Comparison of ENCODE assay signal across 17 cellular contexts in the genomic region with DNA sequence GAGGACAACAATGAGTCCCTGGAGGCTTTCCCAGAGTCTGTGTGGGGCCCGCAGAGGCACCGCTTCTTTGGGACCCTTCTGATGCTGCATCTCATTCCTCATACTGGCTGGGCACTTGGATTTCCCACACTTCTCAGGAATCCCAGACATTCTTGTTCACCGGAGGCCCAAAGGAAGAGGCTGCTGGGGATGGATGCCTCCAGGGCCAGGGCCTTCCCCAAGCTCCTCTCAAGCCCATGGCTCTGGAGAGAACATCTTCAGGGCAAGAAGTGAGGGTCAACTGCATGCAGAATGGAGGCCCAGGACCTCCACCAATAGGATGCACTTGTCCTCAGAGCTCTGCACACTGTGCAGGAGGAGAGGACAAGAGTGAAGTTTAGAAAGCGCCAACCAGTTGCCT. TPM values are rescaled to one million over a fixed set of nuclear protein-coding genes. Genes with fewer than 3 reads are reported as not detected.
DNase-seq lines count a peak whose midpoint lies in the region; ATAC-seq and TF ChIP-seq lines count a peak whose summit lies in the region.
"Had no signal": no experiment of that assay in that cellular context is flagged by ENCODE, and none has a peak within 500 bp of the region (broad histone marks: within the 10 kb centered on the region; RNA-seq: fewer than 3 reads in every experiment).

No MANE protein-coding gene starts in this region.

- WGBS in mesenchymal stem cell = 76% methylated on average over 4 of the region's 4 CpGs
- WGBS in stomach, 5 donors = 67 to 85% (median 70%) methylated on average over 4 of the region's 4 CpGs

- H3K4me2 ChIP-seq in mesenchymal stem cell (ENCODE audit: low read length, poor library complexity, severe bottlenecking) = no peak overlapping the region
- H3K4me2 ChIP-seq: BLaER1, PC-9 had no signal

- H3K36me3 ChIP-seq in H7 (replicated peaks; ENCODE audit: control insufficient read depth, insufficient read depth, low read length) (no peaks in the 10 kb centered on the region), mesenchymal stem cell (ENCODE audit: control insufficient read depth in 1 of 2, insufficient read depth in 2 of 2, low read depth in 1 of 2, low read length in 2 of 2) (peaks cover 0 to 26% of the 10 kb centered on the region in 2 experiments), stomach (no peaks in the 10 kb centered on the region), WERI-Rb-1 (no peaks in the 10 kb centered on the region)
- H3K36me3 ChIP-seq: BLaER1, brain microvascular endothelial cell had no signal

- H3K23ac ChIP-seq in mesenchymal stem cell (ENCODE audit: low read length in 2 of 2) = peak overlapping the region in 1 of 2 experiments; percentile 40

- H2BK15ac ChIP-seq in mesenchymal stem cell (ENCODE audit: low read depth, poor library complexity, severe bottlenecking) = no peak overlapping the region

- H3K27me3 ChIP-seq in H7 (ENCODE audit: control insufficient read depth, insufficient read depth, low read length) (no peaks in the 10 kb centered on the region), mesenchymal stem cell (ENCODE audit: control insufficient read depth in 1 of 2, insufficient read depth in 1 of 2, low read length in 2 of 2) (no peaks in the 10 kb centered on the region), stomach (no peaks in the 10 kb centered on the region), WERI-Rb-1 (ENCODE audit: insufficient read depth, low read depth, severe bottlenecking) (no peaks in the 10 kb centered on the region)
- H3K27me3 ChIP-seq: BLaER1, brain microvascular endothelial cell had no signal

- H3K18ac ChIP-seq in mesenchymal stem cell (ENCODE audit: low read depth in 1 of 2, low read length in 2 of 2) = peak overlapping the region; percentile 22 to 55

- no peak overlapping the region for H3K9ac ChIP-seq in mesenchymal stem cell (ENCODE audit: low read length)
- H3K9ac ChIP-seq: BLaER1 had no signal

- H2BK12ac ChIP-seq in mesenchymal stem cell (ENCODE audit: low read length in 2 of 2) = peak overlapping the region in 1 of 2 experiments; percentile 66

- H2AK5ac ChIP-seq in mesenchymal stem cell (ENCODE audit: low read length, severe bottlenecking) = peak overlapping the region; percentile 47

- peak overlapping the region; percentile 21 for H3K27ac ChIP-seq in mesenchymal stem cell (ENCODE audit: low read length, poor library complexity, severe bottlenecking)
- peak overlapping the region; percentile 22 to 81 (median 67) for H3K27ac ChIP-seq in stomach
- H3K27ac ChIP-seq in WERI-Rb-1 = no peak overlapping the region
- H3K27ac ChIP-seq: BLaER1, brain microvascular endothelial cell, PC-9 had no signal

- no peak for ATAC-seq in HG02571 (IDR thresholded peaks at IDR 0.05; ENCODE audit: unreplicated experiment)
- ATAC-seq in HG02763 (IDR thresholded peaks at IDR 0.05; ENCODE audit: unreplicated experiment) = no peak
- no peak for ATAC-seq in HG03097 (IDR thresholded peaks at IDR 0.05; ENCODE audit: low FRiP score, unreplicated experiment)

- peak overlapping the region; percentile 43 for H4K91ac ChIP-seq in mesenchymal stem cell (ENCODE audit: low read length)

- peak; percentile 6 for DNase-seq in H7
- DNase-seq in mesenchymal stem cell = no peak
- peak; percentile 8 for DNase-seq in stomach
- no peak for DNase-seq in WERI-Rb-1
- DNase-seq: activated CD4-positive, alpha-beta T cell treated with anti-CD3 and anti-CD28 coated beads for 1 hour; brain microvascular endothelial cell; DMS53; NCI-H1436; NCI-H510A; PC-9; stimulated activated CD8-positive, alpha-beta memory T cell treated with anti-CD3 and anti-CD28 coated beads, Interleukin-4, amount 100 ng/mL, for 48 hours had no signal

- no peak overlapping the region for H2BK5ac ChIP-seq in mesenchymal stem cell (ENCODE audit: low read depth, low read length, poor library complexity, severe bottlenecking)

- H3K9me3 ChIP-seq in mesenchymal stem cell (ENCODE audit: control insufficient read depth, low read length) (no peaks in the 10 kb centered on the region), stomach (no peaks in the 10 kb centered on the region), WERI-Rb-1 (ENCODE audit: severe bottlenecking) (no peaks in the 10 kb centered on the region)
- H3K9me3 ChIP-seq: BLaER1 had no signal

- H3K4me3 ChIP-seq in H7 (ENCODE audit: insufficient read depth, low read depth, low read length) (no peak overlapping the region), mesenchymal stem cell (ENCODE audit: insufficient read depth in 1 of 2, low read depth in 1 of 2, low read length in 2 of 2) (no peak overlapping the region), stomach (no peak overlapping the region), WERI-Rb-1 (ENCODE audit: low read depth, low read length) (no peak overlapping the region)
- H3K4me3 ChIP-seq: BLaER1, PC-9 had no signal

- peak overlapping the region; percentile 56 for H2BK120ac ChIP-seq in mesenchymal stem cell (ENCODE audit: low read depth, low read length)

- no peak overlapping the region for H2AFZ ChIP-seq in mesenchymal stem cell (ENCODE audit: low read depth, low read length)
- H2AFZ ChIP-seq: PC-9 had no signal

- H3K4me1 ChIP-seq in mesenchymal stem cell (ENCODE audit: control insufficient read depth, insufficient read depth, low read depth, low read length) (peaks cover 51% of the 10 kb centered on the region), stomach (peaks cover 36 to 70% (median 51%) of the 10 kb centered on the region in 4 donors)
- H3K4me1 ChIP-seq: BLaER1 had no signal

- peak overlapping the region; percentile 88 to 98 (median 93) for H3K27ac Mint-ChIP-seq in brain
- H3K27ac Mint-ChIP-seq: T-helper 1 cell treated with Interleukin-12 subunit alpha and Interleukin-12 subunit beta and Interleukin-4 antibody, amounts not matched to agents 30 μg/mL and 1 μg/mL, for 36 hours had no signal

- TF ChIP-seq POLR2A in stomach (IDR thresholded peaks at IDR 0.05) = no peak

- peaks cover 25% of the 10 kb centered on the region for H3K79me1 ChIP-seq in mesenchymal stem cell (replicated peaks; ENCODE audit: low read length, poor library complexity, severe bottlenecking)

- H3K4me1 Mint-ChIP-seq in brain = peaks cover 87% of the 10 kb centered on the region

- TF ChIP-seq EP300 in stomach (IDR thresholded peaks at IDR 0.05) = no peak

- H3K9me3 Mint-ChIP-seq in brain = no peaks in the 10 kb centered on the region
- H3K9me3 Mint-ChIP-seq: T-helper 1 cell treated with Interleukin-12 subunit alpha and Interleukin-12 subunit beta and Interleukin-4 antibody, amounts not matched to agents 30 μg/mL and 1 μg/mL, for 36 hours had no signal

- H3K36me3 Mint-ChIP-seq in brain = peaks cover 33% of the 10 kb centered on the region

- no peak overlapping the region for H3K14ac ChIP-seq in mesenchymal stem cell (ENCODE audit: low read length in 2 of 2)

- no peaks in the 10 kb centered on the region for H3K27me3 Mint-ChIP-seq in brain

- H3K4ac ChIP-seq in mesenchymal stem cell (ENCODE audit: low read depth in 1 of 2, low read length in 2 of 2) = peak overlapping the region in 1 of 2 experiments; percentile 32

- peak overlapping the region in 3 of 5 experiments; percentile 5 to 46 (median 18) for H3K4me3 Mint-ChIP-seq in brain
- H3K4me3 Mint-ChIP-seq: T-helper 1 cell treated with Interleukin-12 subunit alpha and Interleukin-12 subunit beta and Interleukin-4 antibody, amounts not matched to agents 30 μg/mL and 1 μg/mL, for 36 hours had no signal

- TF ChIP-seq CTCF in brain (conservative IDR thresholded peaks at IDR 0.05) (no peak), stomach (IDR thresholded peaks at IDR 0.05) (no peak), WERI-Rb-1 (IDR thresholded peaks at IDR 0.05; ENCODE audit: low read depth, low read length) (no peak)

- no peak overlapping the region for H4K8ac ChIP-seq in mesenchymal stem cell (ENCODE audit: low read length)

- intact Hi-C loops in stomach (cut with DNase I; ENCODE audit: low total_unique reads) = no loop called here

RNA-seq across cellular contexts. Expression of a gene that starts 34.6 kb away (rescaled TPM):
- total RNA-seq in H7 (2014; rRNA removed; shearing (Covaris generic)) = 8.8 and 15.3 TPM in 2 replicates
- 236 TPM for polyA plus RNA-seq in brain (ENCODE audit: insufficient read depth, low read depth, low replicate concordance)
- polyA plus RNA-seq in mesenchymal stem cell (2013, experiment 1 of 2) = 686 TPM
- 701 TPM for polyA plus RNA-seq in mesenchymal stem cell (2013, experiment 2 of 2)
- total RNA-seq in stomach = 10 to 100 TPM; 35.0 to 63.8 (median 54.7) TPM
- polyA plus RNA-seq in stomach = 10 to 100 TPM; 21.8 to 36.7 (median 29.6) TPM

Comparison
In these comparisons a context has a peak if more than half of its experiments do, and no peak if none do; other contexts are left out.
1. DNase-seq: peak in H7 (single experiment) and stomach (single experiment); none in mesenchymal stem cell (single experiment) and WERI-Rb-1 (single experiment).